In the genomic region with DNA sequence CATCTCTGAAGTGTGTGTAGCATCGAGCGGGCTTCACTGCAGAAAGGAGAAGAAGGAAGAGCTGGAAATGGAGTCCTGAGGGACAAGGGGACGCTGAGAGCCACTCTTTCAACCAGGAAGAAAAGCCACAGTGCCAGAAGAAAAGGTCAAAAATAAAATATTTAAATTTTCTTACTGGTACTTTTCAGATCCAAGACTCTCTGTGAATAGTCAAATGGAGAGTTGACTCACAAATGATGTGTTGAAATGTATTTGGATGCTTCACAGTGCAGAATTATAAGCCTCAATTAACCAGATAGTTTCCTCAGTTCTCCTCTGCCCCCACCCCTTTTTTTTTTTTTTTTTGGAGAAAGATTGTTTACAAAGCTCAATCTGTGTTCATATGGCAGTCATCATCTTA, we compare ENCODE assay signal across 15 cellular contexts.
DNase-seq lines count a peak whose midpoint lies in the region; ATAC-seq lines count a peak whose summit lies in the region.
"Had no signal": no experiment of that assay in that cellular context is flagged by ENCODE, and none has a peak within 500 bp of the region (broad histone marks: within the 10 kb centered on the region; RNA-seq: fewer than 3 reads in every experiment).

No MANE protein-coding gene starts in this region.

- peak overlapping the region in 1 of 2 donors; percentile 42 for H3K4me3 Mint-ChIP-seq in activated T-cell treated with anti-CD3 and anti-CD28 coated beads, Interleukin-2, amount 50 U/mL, for 72 hours
- H3K4me3 Mint-ChIP-seq in activated T-helper 17 cell treated with anti-CD3 and anti-CD28 coated beads, Interleukin-2, amount 50 U/mL, for 72 hours, result no peak overlapping the region
- no peak overlapping the region for H3K4me3 Mint-ChIP-seq in stimulated activated naive CD8-positive, alpha-beta T cell treated with anti-CD3 and anti-CD28 coated beads, Interleukin-15, amount 100 ng/mL, for 72 hours
- H3K4me3 Mint-ChIP-seq in activated T-helper 2 cell treated with anti-CD3 and anti-CD28 coated beads, Interferon-gamma antibody, Interleukin-2, Interleukin-4, amounts not matched to agents 10 μg/mL and 5 μg/mL and 100 μg/mL, durations not matched to agents 14 hours and 24 hours and 36 hours (ENCODE audit: low read depth), result no peak overlapping the region
- H3K4me3 Mint-ChIP-seq: B cell; CD4-positive, alpha-beta T cell; GM23338 had no signal

- DNase-seq in activated T-cell treated with anti-CD3 and anti-CD28 coated beads, Interleukin-2, amount 50 U/mL, for 72 hours, result no peak
- DNase-seq in activated T-cell treated with anti-CD3 and anti-CD28 coated beads for 4 hours (no peak), sciatic nerve (ENCODE audit: low spot score) (no peak), NCI-H1436 (lab: John Stamatoyannopoulos, UW) (no peak)
- no peak for DNase-seq in stimulated activated naive CD8-positive, alpha-beta T cell treated with anti-CD3 and anti-CD28 coated beads, Interleukin-15, amount 100 ng/mL, for 72 hours
- DNase-seq in activated T-helper 2 cell treated with anti-CD3 and anti-CD28 coated beads, Interferon-gamma antibody, Interleukin-2, Interleukin-4, amounts not matched to agents 10 μg/mL and 5 μg/mL and 100 μg/mL, durations not matched to agents 14 hours and 24 hours and 36 hours (ENCODE audit: low spot score), result no peak
- DNase-seq: C1 segment of cervical spinal cord; CD4-positive, alpha-beta T cell; DMS153; DMS79 treated with DMSO at 0.1 percent for 48 hours; EL; H7 had no signal

- ATAC-seq in activated T-cell treated with anti-CD3 and anti-CD28 coated beads, Interleukin-2, amount 50 U/mL, for 72 hours (replicated peaks in 1 of 2), result peak; percentile 51 to 53
- ATAC-seq in activated T-helper 17 cell treated with anti-CD3 and anti-CD28 coated beads, Interleukin-2, amount 50 U/mL, for 72 hours (replicated peaks), result peak; percentile 59
- peak; percentile 50 for ATAC-seq in sciatic nerve
- ATAC-seq in stimulated activated naive CD8-positive, alpha-beta T cell treated with anti-CD3 and anti-CD28 coated beads, Interleukin-15, amount 100 ng/mL, for 72 hours, result peak; percentile 64
- ATAC-seq: GM23338 had no signal

- H3K4me1 Mint-ChIP-seq in activated T-cell treated with anti-CD3 and anti-CD28 coated beads, Interleukin-2, amount 50 U/mL, for 72 hours (ENCODE audit: low read depth), result peaks cover 52% of the 10 kb centered on the region
- H3K4me1 Mint-ChIP-seq in activated T-helper 17 cell treated with anti-CD3 and anti-CD28 coated beads, Interleukin-2, amount 50 U/mL, for 72 hours, result peaks cover 18% of the 10 kb centered on the region
- peaks cover 50% of the 10 kb centered on the region for H3K4me1 Mint-ChIP-seq in stimulated activated naive CD8-positive, alpha-beta T cell treated with anti-CD3 and anti-CD28 coated beads, Interleukin-15, amount 100 ng/mL, for 72 hours
- H3K4me1 Mint-ChIP-seq in activated T-helper 2 cell treated with anti-CD3 and anti-CD28 coated beads, Interferon-gamma antibody, Interleukin-2, Interleukin-4, amounts not matched to agents 10 μg/mL and 5 μg/mL and 100 μg/mL, durations not matched to agents 14 hours and 24 hours and 36 hours (ENCODE audit: low read depth), result peaks cover 17% of the 10 kb centered on the region

- H3K27ac Mint-ChIP-seq in activated T-cell treated with anti-CD3 and anti-CD28 coated beads, Interleukin-2, amount 50 U/mL, for 72 hours, result peak overlapping the region; percentile 63
- peak overlapping the region; percentile 0 for H3K27ac Mint-ChIP-seq in activated T-helper 17 cell treated with anti-CD3 and anti-CD28 coated beads, Interleukin-2, amount 50 U/mL, for 72 hours
- H3K27ac Mint-ChIP-seq in stimulated activated naive CD8-positive, alpha-beta T cell treated with anti-CD3 and anti-CD28 coated beads, Interleukin-15, amount 100 ng/mL, for 72 hours, result no peak overlapping the region
- H3K27ac Mint-ChIP-seq in activated T-helper 2 cell treated with anti-CD3 and anti-CD28 coated beads, Interferon-gamma antibody, Interleukin-2, Interleukin-4, amounts not matched to agents 10 μg/mL and 5 μg/mL and 100 μg/mL, durations not matched to agents 14 hours and 24 hours and 36 hours, result no peak overlapping the region
- H3K27ac Mint-ChIP-seq: B cell; CD4-positive, alpha-beta T cell; GM23338 had no signal

- intact Hi-C loops in sciatic nerve (cut with DNase I), result no loop called here
- intact Hi-C loops in activated T-helper 2 cell treated with anti-CD3 and anti-CD28 coated beads, Interferon-gamma antibody, Interleukin-2, Interleukin-4, amounts not matched to agents 10 μg/mL and 5 μg/mL and 100 μg/mL, durations not matched to agents 14 hours and 24 hours and 36 hours (cut with micrococcal nuclease), result no loop called here

- H3K36me3 Mint-ChIP-seq in activated T-cell treated with anti-CD3 and anti-CD28 coated beads, Interleukin-2, amount 50 U/mL, for 72 hours (ENCODE audit: insufficient read depth in 2 of 2), result peaks cover 1 to 2% of the 10 kb centered on the region in 2 donors
- no peaks in the 10 kb centered on the region for H3K36me3 Mint-ChIP-seq in activated T-helper 17 cell treated with anti-CD3 and anti-CD28 coated beads, Interleukin-2, amount 50 U/mL, for 72 hours (ENCODE audit: low read depth)
- H3K36me3 Mint-ChIP-seq in activated T-helper 2 cell treated with anti-CD3 and anti-CD28 coated beads, Interferon-gamma antibody, Interleukin-2, Interleukin-4, amounts not matched to agents 10 μg/mL and 5 μg/mL and 100 μg/mL, durations not matched to agents 14 hours and 24 hours and 36 hours (ENCODE audit: low read depth), result peaks cover under 1% of the 10 kb centered on the region

- peaks cover 3% of the 10 kb centered on the region in 2 donors for H3K9me3 Mint-ChIP-seq in activated T-cell treated with anti-CD3 and anti-CD28 coated beads, Interleukin-2, amount 50 U/mL, for 72 hours
- H3K9me3 Mint-ChIP-seq in activated T-helper 17 cell treated with anti-CD3 and anti-CD28 coated beads, Interleukin-2, amount 50 U/mL, for 72 hours, result no peaks in the 10 kb centered on the region
- peaks cover 0 to 5% of the 10 kb centered on the region in 2 donors for H3K9me3 Mint-ChIP-seq in stimulated activated naive CD8-positive, alpha-beta T cell treated with anti-CD3 and anti-CD28 coated beads, Interleukin-15, amount 100 ng/mL, for 72 hours
- peaks cover 4% of the 10 kb centered on the region for H3K9me3 Mint-ChIP-seq in activated T-helper 2 cell treated with anti-CD3 and anti-CD28 coated beads, Interferon-gamma antibody, Interleukin-2, Interleukin-4, amounts not matched to agents 10 μg/mL and 5 μg/mL and 100 μg/mL, durations not matched to agents 14 hours and 24 hours and 36 hours
- H3K9me3 Mint-ChIP-seq: GM23338 had no signal

- H3K27me3 Mint-ChIP-seq in activated T-cell treated with anti-CD3 and anti-CD28 coated beads, Interleukin-2, amount 50 U/mL, for 72 hours (ENCODE audit: low read depth), result no peaks in the 10 kb centered on the region
- H3K27me3 Mint-ChIP-seq in activated T-helper 17 cell treated with anti-CD3 and anti-CD28 coated beads, Interleukin-2, amount 50 U/mL, for 72 hours, result no peaks in the 10 kb centered on the region
- no peaks in the 10 kb centered on the region for H3K27me3 Mint-ChIP-seq in stimulated activated naive CD8-positive, alpha-beta T cell treated with anti-CD3 and anti-CD28 coated beads, Interleukin-15, amount 100 ng/mL, for 72 hours
- H3K27me3 Mint-ChIP-seq in activated T-helper 2 cell treated with anti-CD3 and anti-CD28 coated beads, Interferon-gamma antibody, Interleukin-2, Interleukin-4, amounts not matched to agents 10 μg/mL and 5 μg/mL and 100 μg/mL, durations not matched to agents 14 hours and 24 hours and 36 hours (ENCODE audit: low read depth), result peaks cover 1% of the 10 kb centered on the region
- H3K27me3 Mint-ChIP-seq: B cell; CD4-positive, alpha-beta T cell had no signal

Comparison
In these comparisons a context has a peak if more than half of its experiments do, and no peak if none do; other contexts are left out.
1. H3K27ac Mint-ChIP-seq: peak in activated T-cell treated with anti-CD3 and anti-CD28 coated beads, Interleukin-2, amount 50 U/mL, for 72 hours (single experiment) and activated T-helper 17 cell treated with anti-CD3 and anti-CD28 coated beads, Interleukin-2, amount 50 U/mL, for 72 hours (single experiment); none in stimulated activated naive CD8-positive, alpha-beta T cell treated with anti-CD3 and anti-CD28 coated beads, Interleukin-15, amount 100 ng/mL, for 72 hours (0 of 2) and activated T-helper 2 cell treated with anti-CD3 and anti-CD28 coated beads, Interferon-gamma antibody, Interleukin-2, Interleukin-4, amounts not matched to agents 10 μg/mL and 5 μg/mL and 100 μg/mL, durations not matched to agents 14 hours and 24 hours and 36 hours (single experiment).
2. Peak in every context shown above with its lines, with median percentiles within 50 percentile points of each other: ATAC-seq.